In genomic region chr10:21110358-21110757, GRCh38 we compare ENCODE assay signal across 21 cellular contexts.
DNase-seq lines count a peak whose midpoint lies in the region; ATAC-seq, FAIRE-seq and TF ChIP-seq lines count a peak whose summit lies in the region.
"Had no signal": no experiment of that assay in that cellular context is flagged by ENCODE, and none has a peak within 500 bp of the region (broad histone marks: within the 10 kb centered on the region; RNA-seq: fewer than 3 reads in every experiment).

No MANE protein-coding gene starts in this region.

- TF ChIP-seq EP300 in A549 (IDR thresholded peaks at IDR 0.05) (no peak), K562 (IDR thresholded peaks at IDR 0.05; ENCODE audit: low read length) (no peak)

- H3K4me2 ChIP-seq in A549 (no peak overlapping the region), K562 (ENCODE audit: insufficient read depth, low read length) (no peak overlapping the region)
- H3K4me2 ChIP-seq: BLaER1 treated with 17β-estradiol and CSF1 and Interleukin-3, amounts not matched to agents 10 nM and 100 nM had no signal

- DNase-seq in MCF 10A (ENCODE audit: unreplicated experiment) (no peak), breast epithelium (ENCODE audit: low spot score in 2 of 2) (no peak), A549 (ENCODE audit: low read depth in 1 of 2, low spot score in 1 of 2) (no peak), K562 (ENCODE audit: extremely low read depth in 1 of 4, low spot score in 3 of 4) (no peak), hepatic stellate cell (ENCODE audit: low spot score) (no peak), ACHN (no peak)
- DNase-seq: AML-193; Caco-2; Calu3; CD4-positive, alpha-beta T cell; CD8-positive, alpha-beta T cell; DMS79 treated with DMSO at 0.1 percent for 48 hours; GF-D8 had no signal

- H3K79me2 ChIP-seq in K562 (ENCODE audit: control insufficient read depth, insufficient read depth, low read length), result no peaks in the 10 kb centered on the region

- H3K4me3 ChIP-seq in breast epithelium (no peak overlapping the region), A549 (no peak overlapping the region), K562 (no peak overlapping the region)
- H3K4me3 ChIP-seq: BLaER1 treated with 17β-estradiol and CSF1 and Interleukin-3, amounts not matched to agents 10 nM and 100 nM had no signal

- TF ChIP-seq POLR2A in breast epithelium (IDR thresholded peaks at IDR 0.05), result no peak
- no peak for TF ChIP-seq POLR2A in A549 (IDR thresholded peaks at IDR 0.05; ENCODE audit: low read length)
- no peak for TF ChIP-seq POLR2A in K562 (conservative IDR thresholded peaks at IDR 0.05)

- WGBS in A549 (ENCODE audit: missing lambda C conversion rate), result 66% methylated on average over 2 of the region's 2 CpGs
- 15% methylated on average over 2 of the region's 2 CpGs for WGBS in K562 (ENCODE audit: insufficient coverage, low coverage, missing lambda C conversion rate)

- BruUV-seq in MCF 10A (replicated peaks; lab: Mats Ljungman, UMichigan) (no TSS peak), K562 (replicated peaks; lab: Mats Ljungman, UMichigan) (no TSS peak)

- no peaks in the 10 kb centered on the region for H3K4me1 Mint-ChIP-seq in MCF 10A (ENCODE audit: insufficient read depth, unreplicated experiment)
- H3K4me1 Mint-ChIP-seq: B cell had no signal

- H3K9me3 Mint-ChIP-seq in MCF 10A (ENCODE audit: unreplicated experiment), result peaks cover 9% of the 10 kb centered on the region

- H3K4me3 Mint-ChIP-seq in MCF 10A (ENCODE audit: unreplicated experiment), result no peak overlapping the region
- H3K4me3 Mint-ChIP-seq: B cell; CD4-positive, alpha-beta T cell; CD8-positive, alpha-beta T cell had no signal

- no peaks in the 10 kb centered on the region for H3K27me3 Mint-ChIP-seq in MCF 10A (ENCODE audit: insufficient read depth, unreplicated experiment)

- POLR2A ChIA-PET in MCF 10A (lab: Yijun Ruan, JAX) (interaction anchor here (1.0 kb wide), 1 partner anchor 12 kb away, joined by 4 read pairs; no protein-coding TSS in a partner anchor), A549 (lab: Yijun Ruan, JAX) (interaction anchor here (0.5 kb wide), 1 partner anchor 14 kb away, joined by 4 read pairs; no protein-coding TSS in a partner anchor), K562 (lab: Yijun Ruan, JAX) (no interaction called here)

- TF ChIP-seq CTCF in MCF 10A (IDR thresholded peaks at IDR 0.05; ENCODE audit: unreplicated experiment), result no peak
- TF ChIP-seq CTCF in breast epithelium (IDR thresholded peaks at IDR 0.05), result no peak
- TF ChIP-seq CTCF in A549 (IDR thresholded peaks at IDR 0.05), result no peak
- TF ChIP-seq CTCF in K562 (IDR thresholded peaks at IDR 0.05 in 2 of 3, conservative IDR thresholded peaks at IDR 0.05 in 1 of 3; ENCODE audit: insufficient read depth in 2 of 3, low read depth in 1 of 3, low read length in 3 of 3), result no peak

- no peak overlapping the region for H2AFZ ChIP-seq in K562 (ENCODE audit: low read depth, low read length)

- H3K9me3 ChIP-seq in breast epithelium (no peaks in the 10 kb centered on the region), A549 (no peaks in the 10 kb centered on the region; the same call in 2 of the 3 replicates), K562 (replicated peaks; ENCODE audit: control insufficient read depth, insufficient read depth, low read depth, low read length) (no peaks in the 10 kb centered on the region)
- H3K9me3 ChIP-seq: Caco-2 had no signal

- H3K4me1 ChIP-seq in breast epithelium (no peaks in the 10 kb centered on the region), A549 (peaks cover 5% of the 10 kb centered on the region; the same call in 1 of the 3 replicates), K562 (replicated peaks in 1 of 2; ENCODE audit: control insufficient read depth in 2 of 2, insufficient read depth in 2 of 2, low read length in 2 of 2) (no peaks in the 10 kb centered on the region)
- H3K4me1 ChIP-seq: Caco-2 had no signal

- no peaks in the 10 kb centered on the region for H4K20me1 ChIP-seq in K562 (replicated peaks; ENCODE audit: control insufficient read depth, insufficient read depth, low read length)
- H4K20me1 ChIP-seq: BLaER1 treated with 17β-estradiol and CSF1 and Interleukin-3, amounts not matched to agents 10 nM and 100 nM had no signal

- CTCF ChIA-PET in MCF 10A (lab: Yijun Ruan, JAX) (interaction anchor here (0.6 to 1.4 kb wide), 3 partner anchors 13 to 199 kb away, joined by 3 read pairs; no protein-coding TSS in a partner anchor), A549 (lab: Yijun Ruan, JAX) (no interaction called here), K562 (lab: Yijun Ruan, JAX; ENCODE audit: low intra/inter-chr PET ratio) (no interaction called here)

- no peaks in the 10 kb centered on the region for H3K36me3 Mint-ChIP-seq in MCF 10A (ENCODE audit: insufficient read depth, unreplicated experiment)
- H3K36me3 Mint-ChIP-seq: CD8-positive, alpha-beta T cell had no signal

- no peaks in the 10 kb centered on the region for H3K9me1 ChIP-seq in K562 (ENCODE audit: control insufficient read depth, insufficient read depth, low read length)

- no peak for TF ChIP-seq RAD21 in A549 (conservative IDR thresholded peaks at IDR 0.05 in 1 of 2, IDR thresholded peaks at IDR 0.05 in 1 of 2)
- no peak for TF ChIP-seq RAD21 in K562 (CRISPR knock-in tag; conservative IDR thresholded peaks at IDR 0.05 in 1 of 2, IDR thresholded peaks at IDR 0.05 in 1 of 2)

- H3K27ac ChIP-seq in breast epithelium (no peak overlapping the region), A549 (no peak overlapping the region), K562 (ENCODE audit: extremely low read depth, low read depth, low read length) (no peak overlapping the region)
- H3K27ac ChIP-seq: 22Rv1; BLaER1 treated with 17β-estradiol and CSF1 and Interleukin-3, amounts not matched to agents 10 nM and 100 nM; C4-2B had no signal

- H3K36me3 ChIP-seq in breast epithelium, result no peaks in the 10 kb centered on the region
- H3K36me3 ChIP-seq in K562 (ENCODE audit: control insufficient read depth, insufficient read depth, low read length), result no peaks in the 10 kb centered on the region
- H3K36me3 ChIP-seq: BLaER1 treated with 17β-estradiol and CSF1 and Interleukin-3, amounts not matched to agents 10 nM and 100 nM had no signal

- in situ Hi-C loops in K562 (cut with MboI), result no loop called here
- in situ Hi-C loops in ACHN (cut with HindIII; ENCODE audit: low pct_ligation_motif_present, low pct_unique_long_range_greater_than_20kb, low sequenced_read_pairs), result no loop called here

- intact Hi-C loops in MCF 10A (cut with micrococcal nuclease) (no loop called here), breast epithelium (cut with DNase I; ENCODE audit: low total_unique reads) (no loop called here), K562 (cut with micrococcal nuclease) (no loop called here)

- peak overlapping the region; percentile 75 for H3K27ac Mint-ChIP-seq in MCF 10A (ENCODE audit: low read depth, unreplicated experiment)
- H3K27ac Mint-ChIP-seq: B cell; CD4-positive, alpha-beta T cell; CD8-positive, alpha-beta T cell had no signal

- ATAC-seq in A549 (no peak), K562 (no peak)
- ATAC-seq: CD8-positive, alpha-beta T cell had no signal

- FAIRE-seq in A549 (lab: Jason Lieb, UNC) (no peak), K562 (lab: Jason Lieb, UNC) (no peak)
- FAIRE-seq: D721Med, G401.6, GM12891, GM19239 had no signal

- H3K9ac ChIP-seq in K562 (ENCODE audit: insufficient read depth in 1 of 2, low read depth in 2 of 2, low read length in 2 of 2), result no peak overlapping the region
- H3K9ac ChIP-seq: BLaER1 treated with 17β-estradiol and CSF1 and Interleukin-3, amounts not matched to agents 10 nM and 100 nM had no signal

- H3K27me3 ChIP-seq in breast epithelium (no peaks in the 10 kb centered on the region), K562 (ENCODE audit: control insufficient read depth in 2 of 2, insufficient read depth in 2 of 2, low read length in 2 of 2) (no peaks in the 10 kb centered on the region)
- H3K27me3 ChIP-seq: BLaER1 treated with 17β-estradiol and CSF1 and Interleukin-3, amounts not matched to agents 10 nM and 100 nM had no signal

TF ChIP-seq in A549, 52 proteins besides CTCF, POLR2A, EP300 and RAD21:
- peak; percentile 93 for TF ChIP-seq MAFK (IDR thresholded peaks at IDR 0.05; ENCODE audit: partially characterized antibody)
- TF ChIP-seq, protein P1, sequence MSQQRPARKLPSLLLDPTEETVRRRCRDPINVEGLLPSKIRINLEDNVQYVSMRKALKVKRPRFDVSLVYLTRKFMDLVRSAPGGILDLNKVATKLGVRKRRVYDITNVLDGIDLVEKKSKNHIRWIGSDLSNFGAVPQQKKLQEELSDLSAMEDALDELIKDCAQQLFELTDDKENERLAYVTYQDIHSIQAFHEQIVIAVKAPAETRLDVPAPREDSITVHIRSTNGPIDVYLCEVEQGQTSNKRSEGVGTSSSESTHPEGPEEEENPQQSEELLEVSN (IDR thresholded peaks at IDR 0.05; ENCODE audit: borderline replicate concordance, low read depth), result no peak

TF ChIP-seq in K562, 482 proteins besides CTCF, POLR2A, EP300 and RAD21:
- peak; percentile 72 for TF ChIP-seq MAFK (IDR thresholded peaks at IDR 0.05; ENCODE audit: low read length)
- peak; percentile 67 for TF ChIP-seq MAFF (IDR thresholded peaks at IDR 0.05; ENCODE audit: low read length)
- peak; percentile 84 for TF ChIP-seq C11orf30 (IDR thresholded peaks at IDR 0.05; ENCODE audit: low read depth)
- TF ChIP-seq MAFG (tag; conservative IDR thresholded peaks at IDR 0.05), result peak; percentile 84
- no peak for TF ChIP-seq ATF1 (CRISPR knock-in tag; IDR thresholded peaks at IDR 0.05)
- no peak for TF ChIP-seq ATF1 (tag; IDR thresholded peaks at IDR 0.05)
- TF ChIP-seq SMARCA5 (IDR thresholded peaks at IDR 0.05), result no peak
- TF ChIP-seq ZNF316 (IDR thresholded peaks at IDR 0.05), result peak; percentile 89
TF ChIP-seq in K562: peak in this region for 5.
